In the genomic region with DNA sequence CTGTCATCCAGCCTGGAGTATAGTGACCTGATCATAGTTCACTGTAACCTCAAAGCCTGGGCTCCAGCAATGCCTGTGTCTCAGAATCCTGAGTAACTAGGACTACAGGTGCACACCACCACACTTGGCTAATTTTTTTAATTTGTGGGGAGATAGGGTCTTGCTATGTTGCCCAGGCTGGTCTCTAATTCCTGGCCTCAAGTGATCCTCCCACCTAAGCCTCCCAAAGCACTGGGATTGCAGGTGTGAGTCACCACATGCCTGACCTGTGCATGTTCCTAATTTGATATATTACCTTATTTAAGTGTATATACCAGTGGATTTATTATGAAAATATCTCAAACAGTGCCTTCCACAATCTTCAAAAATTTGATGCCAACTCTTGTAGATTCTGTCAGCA, we compare ENCODE assay signal across 32 cellular contexts.
"Had no signal": no experiment of that assay in that cellular context is flagged by ENCODE, and none has a peak within 500 bp of the region (broad histone marks: within the 10 kb centered on the region; RNA-seq: fewer than 3 reads in every experiment).

No MANE protein-coding gene starts in this region.

- FAIRE-seq: bronchial epithelial cell, TTC549 had no signal

- H3K36me3 ChIP-seq: ascending aorta, cardiac muscle cell had no signal

- H3K27ac ChIP-seq: ascending aorta, cardiac muscle cell, VCaP had no signal

- H3K27me3 ChIP-seq: ascending aorta, cardiac muscle cell had no signal

- DNase-seq: activated CD4-positive, alpha-beta memory T cell treated with anti-CD3 and anti-CD28 coated beads, Interleukin-2, amount 10 ng/mL, durations not matched to agents 7 days and 5 days; activated CD4-positive, alpha-beta T cell treated with anti-CD3 and anti-CD28 coated beads for 1 hour; activated CD4-positive, alpha-beta T cell treated with anti-CD3 and anti-CD28 coated beads for 36 hours; activated CD4-positive, alpha-beta T cell treated with anti-CD3 and anti-CD28 coated beads for 48 hours; activated CD4-positive, alpha-beta T cell treated with anti-CD3 and anti-CD28 coated beads, Interleukin-2, amount 10 ng/mL, durations not matched to agents 7 days and 5 days; activated CD4-positive, alpha-beta T cell treated with anti-CD3 and anti-CD28 coated beads, Interleukin-2, amount 50 U/mL, for 48 hours; activated CD4-positive, CD25-positive, alpha-beta regulatory T cell; activated CD8-positive, alpha-beta memory T cell treated with anti-CD3 and anti-CD28 coated beads for 24 hours; activated CD8-positive, alpha-beta memory T cell treated with anti-CD3 and anti-CD28 coated beads, Interleukin-2, amount 10 ng/mL, durations not matched to agents 7 days and 5 days; activated CD8-positive, alpha-beta memory T cell treated with anti-CD3 and anti-CD28 coated beads, Interleukin-2, amount 50 U/mL, for 48 hours; activated CD8-positive, alpha-beta T cell treated with anti-CD3 and anti-CD28 coated beads, Interleukin-2, amount 10 ng/mL, durations not matched to agents 7 days and 5 days; activated effector memory CD4-positive, alpha-beta T cell treated with Interleukin-2 at 50 U/mL for 16 hours; activated gamma-delta T cell; activated naive CD4-positive, alpha-beta T cell treated with anti-CD3 and anti-CD28 coated beads, Interleukin-2, amount 10 ng/mL, durations not matched to agents 7 days and 5 days; activated naive CD4-positive, alpha-beta T cell treated with Interleukin-2 at 50 U/mL for 16 hours; activated naive CD8-positive, alpha-beta T cell treated with anti-CD3 and anti-CD28 coated beads, Interleukin-2, amount 10 ng/mL, durations not matched to agents 7 days and 5 days; activated naive CD8-positive, alpha-beta T cell treated with anti-CD3 and anti-CD28 coated beads, Interleukin-2, amount 50 U/mL, for 24 hours; activated T-cell treated with anti-CD3 and anti-CD28 coated beads, Interleukin-2, amount 50 U/mL, for 24 hours; activated T-cell treated with anti-CD3 and anti-CD28 coated beads, Interleukin-2, amount 50 U/mL, for 48 hours; amygdala; anterior cingulate cortex; caudate nucleus; cerebellar nuclear complex; T-cell; T-helper 17 cell; T1000 had no signal

- H3K4me3 ChIP-seq: ascending aorta, cardiac muscle cell had no signal

- ATAC-seq: activated CD4-positive, alpha-beta T cell treated with anti-CD3 and anti-CD28 coated beads for 36 hours; activated CD4-positive, CD25-positive, alpha-beta regulatory T cell treated with anti-CD3 and anti-CD28 coated beads, Interleukin-2, amount 50 U/mL, for 24 hours; activated CD8-positive, alpha-beta memory T cell treated with anti-CD3 and anti-CD28 coated beads, Interleukin-2, amount 10 ng/mL, durations not matched to agents 7 days and 5 days; activated CD8-positive, alpha-beta T cell treated with anti-CD3 and anti-CD28 coated beads, Interleukin-2, amount 10 ng/mL, durations not matched to agents 7 days and 5 days; activated naive CD8-positive, alpha-beta T cell treated with anti-CD3 and anti-CD28 coated beads, Interleukin-2, amount 50 U/mL, for 24 hours; T-cell; T-helper 17 cell had no signal

- H3K4me1 ChIP-seq: ascending aorta had no signal

- H3K9me3 ChIP-seq: ascending aorta had no signal
